In the genomic region with DNA sequence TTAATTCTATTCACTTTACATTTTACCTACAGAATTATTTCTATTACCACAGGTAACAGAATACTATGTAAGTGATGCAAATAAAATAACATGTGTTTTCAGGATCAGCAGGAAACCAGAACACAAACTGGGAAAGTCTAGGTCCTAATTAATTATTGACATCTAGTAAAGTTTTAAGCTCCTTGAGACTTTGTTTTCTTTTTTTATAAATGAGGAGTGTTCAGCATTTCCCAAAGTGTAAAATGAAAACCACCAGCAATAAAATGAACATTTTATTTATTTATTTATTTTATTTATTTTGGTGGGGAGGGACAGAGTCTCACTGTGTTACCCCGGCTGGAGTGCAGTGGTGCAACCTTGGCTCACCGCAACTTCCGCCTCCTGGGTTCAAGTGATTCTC, we compare ENCODE assay signal across 29 cellular contexts.
"Had no signal": no experiment of that assay in that cellular context is flagged by ENCODE, and none has a peak within 500 bp of the region (broad histone marks: within the 10 kb centered on the region; RNA-seq: fewer than 3 reads in every experiment).

No MANE protein-coding gene starts in this region.

- H3K9me3 ChIP-seq: gastroesophageal sphincter, psoas muscle, right atrium auricular region, stomach, suprapubic skin, tibial artery, upper lobe of right lung had no signal

- H3K4me3 Mint-ChIP-seq: activated T-cell treated with anti-CD3 and anti-CD28 coated beads, Interleukin-2, amount 50 U/mL, for 72 hours; brain; mesothelial cell of epicardium; naive thymus-derived CD4-positive, alpha-beta T cell; neural crest cell; stimulated activated naive B cell treated with anti-CD40 and anti-IgM and Interleukin-4, amounts not matched to agents 10 μg/mL and 1 μg/mL and 100 μg/mL, for 72 hours had no signal

- H3K27ac Mint-ChIP-seq: activated naive CD4-positive, alpha-beta T cell treated with anti-CD3 and anti-CD28 coated beads, Interleukin-2, amount 50 U/mL, for 72 hours; activated T-cell treated with anti-CD3 and anti-CD28 coated beads, Interleukin-2, amount 50 U/mL, for 72 hours; brain; mesothelial cell of epicardium; naive thymus-derived CD4-positive, alpha-beta T cell; stimulated activated naive B cell treated with anti-CD40 and anti-IgM and Interleukin-4, amounts not matched to agents 10 μg/mL and 1 μg/mL and 100 μg/mL, for 72 hours had no signal

- H3K4me1 ChIP-seq: gastroesophageal sphincter, left lung, parathyroid adenoma, psoas muscle, suprapubic skin, tibial artery, upper lobe of right lung had no signal

- H3K36me3 Mint-ChIP-seq: activated naive CD4-positive, alpha-beta T cell treated with anti-CD3 and anti-CD28 coated beads, Interleukin-2, amount 50 U/mL, for 72 hours; brain; mesothelial cell of epicardium had no signal

- H3K27ac ChIP-seq: coronary artery, dorsolateral prefrontal cortex, gastroesophageal sphincter, left lung, parathyroid adenoma, psoas muscle, right atrium auricular region, stomach, suprapubic skin, tibial artery, upper lobe of right lung, VCaP had no signal

- DNase-seq: activated CD4-positive, alpha-beta T cell treated with anti-CD3 and anti-CD28 coated beads for 4 hours; activated CD4-positive, alpha-beta T cell treated with anti-CD3 and anti-CD28 coated beads, Interleukin-2, amount 50 U/mL, for 4 hours; activated naive CD4-positive, alpha-beta T cell; activated T-cell treated with anti-CD3 and anti-CD28 coated beads for 4 hours; activated T-cell treated with anti-CD3 and anti-CD28 coated beads, Interleukin-2, amount 50 U/mL, for 72 hours; dorsolateral prefrontal cortex; effector memory CD4-positive, alpha-beta T cell; hippocampal formation; left lung; naive thymus-derived CD4-positive, alpha-beta T cell; nucleus accumbens; psoas muscle; stimulated activated CD4-positive, alpha-beta T cell treated with anti-CD3 and anti-CD28 coated beads, Interleukin-15, amount 100 ng/mL, for 24 hours; stimulated activated CD4-positive, alpha-beta T cell treated with anti-CD3 and anti-CD28 coated beads, Interleukin-2, amount 100 ng/mL, for 24 hours; stimulated activated naive B cell treated with anti-CD40 and anti-IgM and Interleukin-4, amounts not matched to agents 10 μg/mL and 1 μg/mL and 100 μg/mL, for 72 hours; stomach; tibial artery; upper lobe of right lung had no signal

- H3K4me3 ChIP-seq: coronary artery, dorsolateral prefrontal cortex, gastroesophageal sphincter, left lung, lung, psoas muscle, right atrium auricular region, stomach, suprapubic skin, tibial artery, upper lobe of right lung had no signal

- H3K27me3 Mint-ChIP-seq: brain; naive thymus-derived CD4-positive, alpha-beta T cell; stimulated activated naive B cell treated with anti-CD40 and anti-IgM and Interleukin-4, amounts not matched to agents 10 μg/mL and 1 μg/mL and 100 μg/mL, for 72 hours had no signal

- H3K36me3 ChIP-seq: gastroesophageal sphincter, left lung, right atrium auricular region, stomach, suprapubic skin, tibial artery, upper lobe of right lung had no signal

- H3K9ac ChIP-seq: parathyroid adenoma had no signal

- ATAC-seq: activated naive CD4-positive, alpha-beta T cell treated with anti-CD3 and anti-CD28 coated beads, Interleukin-2, amount 50 U/mL, for 72 hours; activated T-cell treated with anti-CD3 and anti-CD28 coated beads, Interleukin-2, amount 50 U/mL, for 72 hours; gastroesophageal sphincter; left lung; naive thymus-derived CD4-positive, alpha-beta T cell; psoas muscle; upper lobe of right lung had no signal

- H2AFZ ChIP-seq: parathyroid adenoma had no signal

- H3K27me3 ChIP-seq: dorsolateral prefrontal cortex, gastroesophageal sphincter, left lung, right atrium auricular region, stomach, suprapubic skin, tibial artery, upper lobe of right lung had no signal

- H3K79me2 ChIP-seq: parathyroid adenoma had no signal

- H3K4me1 Mint-ChIP-seq: naive thymus-derived CD4-positive, alpha-beta T cell; stimulated activated naive B cell treated with anti-CD40 and anti-IgM and Interleukin-4, amounts not matched to agents 10 μg/mL and 1 μg/mL and 100 μg/mL, for 72 hours had no signal
